In the genomic region with DNA sequence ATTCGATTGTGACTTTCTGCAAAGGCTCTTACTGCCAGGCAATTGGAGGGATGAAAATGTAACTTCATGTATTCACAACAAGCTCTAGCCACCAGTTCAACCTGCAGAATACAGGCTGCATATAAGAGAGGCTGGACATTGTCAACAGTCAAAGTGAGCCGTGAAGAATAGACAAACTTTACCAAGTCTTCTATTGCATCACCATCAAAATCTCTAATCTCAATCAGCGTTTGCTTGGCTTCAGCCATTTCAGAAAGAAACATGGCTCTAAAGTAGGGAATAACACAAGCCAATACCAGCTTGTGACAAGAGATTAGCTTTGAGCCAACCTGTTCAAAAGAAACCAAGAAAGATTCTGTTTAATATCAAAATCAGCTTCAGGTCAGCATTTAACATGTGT, we compare ENCODE assay signal across 2 cellular contexts.
TF ChIP-seq lines count a peak whose summit lies in the region.

No MANE protein-coding gene starts in this region.

TF ChIP-seq in IMR-90, 13 proteins besides CTCF, POLR2A, EP300 and RAD21:
- TF ChIP-seq RCOR1 (IDR thresholded peaks at IDR 0.05; ENCODE audit: insufficient replicate concordance, low read length) (no peak), RFX5 (IDR thresholded peaks at IDR 0.05; ENCODE audit: low read depth, low read length) (no peak), CEBPB (IDR thresholded peaks at IDR 0.05; ENCODE audit: low read depth, low read length) (peak; percentile 38; the same call in 1 of the 2 replicates), MXI1 (IDR thresholded peaks at IDR 0.05; ENCODE audit: borderline replicate concordance, low read depth, low read length) (no peak)
- TF ChIP-seq, protein P1, sequence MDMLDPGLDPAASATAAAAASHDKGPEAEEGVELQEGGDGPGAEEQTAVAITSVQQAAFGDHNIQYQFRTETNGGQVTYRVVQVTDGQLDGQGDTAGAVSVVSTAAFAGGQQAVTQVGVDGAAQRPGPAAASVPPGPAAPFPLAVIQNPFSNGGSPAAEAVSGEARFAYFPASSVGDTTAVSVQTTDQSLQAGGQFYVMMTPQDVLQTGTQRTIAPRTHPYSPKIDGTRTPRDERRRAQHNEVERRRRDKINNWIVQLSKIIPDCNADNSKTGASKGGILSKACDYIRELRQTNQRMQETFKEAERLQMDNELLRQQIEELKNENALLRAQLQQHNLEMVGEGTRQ (IDR thresholded peaks at IDR 0.05; ENCODE audit: low read depth, low read length) = no peak
TF ChIP-seq in IMR-90: peak in this region for 1.

TF ChIP-seq in K562, 482 proteins besides CTCF, POLR2A, EP300 and RAD21:
- TF ChIP-seq CEBPG (CRISPR knock-in tag; IDR thresholded peaks at IDR 0.05) = no peak
- peak; percentile 71 to 83 for TF ChIP-seq CEBPG (tag; conservative IDR thresholded peaks at IDR 0.05 in 1 of 2, IDR thresholded peaks at IDR 0.05 in 1 of 2)
- TF ChIP-seq, protein P2, sequence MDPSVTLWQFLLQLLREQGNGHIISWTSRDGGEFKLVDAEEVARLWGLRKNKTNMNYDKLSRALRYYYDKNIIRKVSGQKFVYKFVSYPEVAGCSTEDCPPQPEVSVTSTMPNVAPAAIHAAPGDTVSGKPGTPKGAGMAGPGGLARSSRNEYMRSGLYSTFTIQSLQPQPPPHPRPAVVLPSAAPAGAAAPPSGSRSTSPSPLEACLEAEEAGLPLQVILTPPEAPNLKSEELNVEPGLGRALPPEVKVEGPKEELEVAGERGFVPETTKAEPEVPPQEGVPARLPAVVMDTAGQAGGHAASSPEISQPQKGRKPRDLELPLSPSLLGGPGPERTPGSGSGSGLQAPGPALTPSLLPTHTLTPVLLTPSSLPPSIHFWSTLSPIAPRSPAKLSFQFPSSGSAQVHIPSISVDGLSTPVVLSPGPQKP (CRISPR knock-in tag; IDR thresholded peaks at IDR 0.05) = no peak
- TF ChIP-seq CEBPB (tag; IDR thresholded peaks at IDR 0.05) = peak; percentile 79
- TF ChIP-seq, protein P3, sequence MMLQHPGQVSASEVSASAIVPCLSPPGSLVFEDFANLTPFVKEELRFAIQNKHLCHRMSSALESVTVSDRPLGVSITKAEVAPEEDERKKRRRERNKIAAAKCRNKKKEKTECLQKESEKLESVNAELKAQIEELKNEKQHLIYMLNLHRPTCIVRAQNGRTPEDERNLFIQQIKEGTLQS (IDR thresholded peaks at IDR 0.05) = peak; percentile 85
- TF ChIP-seq, protein P3 (CRISPR knock-in tag; conservative IDR thresholded peaks at IDR 0.05) = no peak
- TF ChIP-seq ZKSCAN8 (CRISPR knock-in tag; IDR thresholded peaks at IDR 0.05) = no peak
